In the genomic region with DNA sequence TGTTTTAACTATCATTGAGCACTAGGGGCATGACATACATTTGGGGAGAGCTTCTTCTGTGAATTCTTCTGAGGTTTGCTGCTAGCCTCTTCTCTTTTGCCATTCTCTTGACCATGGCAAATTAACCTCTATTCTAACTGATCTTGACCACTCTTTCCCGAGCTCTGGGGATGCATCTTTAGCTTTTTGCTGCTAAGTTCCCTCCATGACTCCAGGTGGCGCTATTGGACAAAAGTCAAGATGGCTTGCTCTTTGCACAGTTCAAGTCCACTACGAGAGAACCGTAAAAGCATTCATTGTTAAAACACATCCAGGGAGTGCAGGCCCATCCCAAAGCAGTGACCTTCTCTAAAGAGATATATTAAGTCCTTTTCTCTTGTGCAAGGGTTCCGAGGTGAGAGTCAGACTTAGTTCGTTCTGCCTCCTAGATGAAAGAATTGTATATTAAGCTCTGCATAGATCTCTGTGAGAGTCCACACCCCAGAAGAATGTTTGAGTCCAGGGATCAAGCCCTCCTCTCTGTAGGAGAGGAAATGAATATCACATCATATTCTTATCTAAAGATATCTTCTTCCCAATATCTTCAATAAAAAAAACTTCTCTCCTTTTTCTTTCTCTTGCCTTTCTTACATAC, we compare ENCODE assay signal across 8 cellular contexts.
DNase-seq lines count a peak whose midpoint lies in the region; ATAC-seq, FAIRE-seq and TF ChIP-seq lines count a peak whose summit lies in the region.

No MANE protein-coding gene starts in this region.

- no peaks in the 10 kb centered on the region for H3K4me1 Mint-ChIP-seq in activated CD8-positive, alpha-beta T cell treated with anti-CD3 and anti-CD28 coated beads for 36 hours (ENCODE audit: low read depth)
- H3K4me1 Mint-ChIP-seq in CD8-positive, alpha-beta memory T cell: no peaks in the 10 kb centered on the region

- H3K27ac ChIP-seq in CD8-positive, alpha-beta memory T cell (ENCODE audit: low read depth, low read length): no peak overlapping the region
- H3K27ac ChIP-seq in uterus: no peak overlapping the region
- H3K27ac ChIP-seq in right cardiac atrium (ENCODE audit: low read length): no peak overlapping the region

- peaks cover 7% of the 10 kb centered on the region for H3K9me3 Mint-ChIP-seq in activated CD8-positive, alpha-beta T cell treated with anti-CD3 and anti-CD28 coated beads for 36 hours
- peaks cover 4 to 18% (median 5%) of the 10 kb centered on the region in 5 donors for H3K9me3 Mint-ChIP-seq in CD8-positive, alpha-beta memory T cell

- H3K27me3 ChIP-seq in CD8-positive, alpha-beta memory T cell (ENCODE audit: insufficient read depth, low read length, poor library complexity, severe bottlenecking): no peaks in the 10 kb centered on the region
- no peaks in the 10 kb centered on the region for H3K27me3 ChIP-seq in uterus
- H3K27me3 ChIP-seq in right cardiac atrium (ENCODE audit: control insufficient read depth, insufficient read depth): no peaks in the 10 kb centered on the region

- CTCF ChIA-PET in activated CD8-positive, alpha-beta T cell treated with anti-CD3 and anti-CD28 coated beads for 36 hours (lab: Charles Lee): interaction anchor here (0.7 to 1.4 kb wide), 5 partner anchors 9 to 1192 kb away, joined by 3 to 10 read pairs (median 4); no protein-coding TSS in a partner anchor
- CTCF ChIA-PET in CD8-positive, alpha-beta memory T cell (lab: Charles Lee): no interaction called here

- no peaks in the 10 kb centered on the region for H3K27me3 Mint-ChIP-seq in activated CD8-positive, alpha-beta T cell treated with anti-CD3 and anti-CD28 coated beads for 36 hours
- H3K27me3 Mint-ChIP-seq in CD8-positive, alpha-beta memory T cell: no peaks in the 10 kb centered on the region

- intact Hi-C loops in activated CD8-positive, alpha-beta T cell treated with anti-CD3 and anti-CD28 coated beads for 36 hours (cut with micrococcal nuclease): no loop called here
- intact Hi-C loops in uterus (cut with DNase I; ENCODE audit: low total_unique reads): no loop called here
- intact Hi-C loops in right cardiac atrium (cut with DNase I): no loop called here

- POLR2A ChIA-PET in activated CD8-positive, alpha-beta T cell treated with anti-CD3 and anti-CD28 coated beads for 36 hours (lab: Charles Lee): no interaction called here
- POLR2A ChIA-PET in CD8-positive, alpha-beta memory T cell (lab: Charles Lee): no interaction called here

- H3K36me3 ChIP-seq in CD8-positive, alpha-beta memory T cell (ENCODE audit: insufficient read depth, low read length): no peaks in the 10 kb centered on the region
- H3K36me3 ChIP-seq in uterus: no peaks in the 10 kb centered on the region

- H3K4me3 ChIP-seq in CD8-positive, alpha-beta memory T cell (ENCODE audit: low read length): no peak overlapping the region
- H3K4me3 ChIP-seq in uterus (no peak overlapping the region), right cardiac atrium (ENCODE audit: low read length) (no peak overlapping the region)

- no peak for TF ChIP-seq POLR2A in uterus (IDR thresholded peaks at IDR 0.05)

- peak; percentile 89 for FAIRE-seq in islet of Langerhans (lab: Jason Lieb, UNC)

- no peaks in the 10 kb centered on the region for H3K4me1 ChIP-seq in CD8-positive, alpha-beta memory T cell (ENCODE audit: insufficient read depth, low read length)
- H3K4me1 ChIP-seq in uterus: no peaks in the 10 kb centered on the region
- H3K4me1 ChIP-seq in right cardiac atrium (ENCODE audit: control insufficient read depth, insufficient read depth, low read length): no peaks in the 10 kb centered on the region

- ATAC-seq in HG02981 (IDR thresholded peaks at IDR 0.05; ENCODE audit: unreplicated experiment): peak; percentile 64
- ATAC-seq in activated CD8-positive, alpha-beta T cell treated with anti-CD3 and anti-CD28 coated beads for 36 hours: no peak
- no peak for ATAC-seq in right cardiac atrium

- H3K9me3 ChIP-seq in CD8-positive, alpha-beta memory T cell (ENCODE audit: low read length): no peaks in the 10 kb centered on the region
- no peaks in the 10 kb centered on the region for H3K9me3 ChIP-seq in uterus
- peaks cover 4% of the 10 kb centered on the region for H3K9me3 ChIP-seq in right cardiac atrium (ENCODE audit: control insufficient read depth, low read length)

- 28% methylated on average over 6 of the region's 6 CpGs for WGBS in right cardiac atrium

- DNase-seq in Daoy (ENCODE audit: low read depth) (peak; percentile 2), NCI-H2171 treated with DMSO at 0.1 percent for 48 hours (lab: John Stamatoyannopoulos, UW) (peak; percentile 73), uterus (no peak), right cardiac atrium (no peak)
- DNase-seq in activated CD8-positive, alpha-beta T cell treated with anti-CD3 and anti-CD28 coated beads for 36 hours: peak; percentile 38
- no peak for DNase-seq in CD8-positive, alpha-beta memory T cell

- H3K36me3 Mint-ChIP-seq in activated CD8-positive, alpha-beta T cell treated with anti-CD3 and anti-CD28 coated beads for 36 hours (ENCODE audit: low read depth): no peaks in the 10 kb centered on the region
- no peaks in the 10 kb centered on the region for H3K36me3 Mint-ChIP-seq in CD8-positive, alpha-beta memory T cell

- H3K27ac Mint-ChIP-seq in activated CD8-positive, alpha-beta T cell treated with anti-CD3 and anti-CD28 coated beads for 36 hours: no peak overlapping the region
- no peak overlapping the region for H3K27ac Mint-ChIP-seq in CD8-positive, alpha-beta memory T cell

- H3K4me3 Mint-ChIP-seq in activated CD8-positive, alpha-beta T cell treated with anti-CD3 and anti-CD28 coated beads for 36 hours: no peak overlapping the region
- H3K4me3 Mint-ChIP-seq in CD8-positive, alpha-beta memory T cell: no peak overlapping the region

- peak; percentile 42 for TF ChIP-seq CTCF in activated CD8-positive, alpha-beta T cell treated with anti-CD3 and anti-CD28 coated beads for 36 hours (IDR thresholded peaks at IDR 0.05)
- peak in 1 of 4 experiments; percentile 16 for TF ChIP-seq CTCF in uterus (IDR thresholded peaks at IDR 0.05)

Comparison
In these comparisons a context has a peak if more than half of its experiments do, and no peak if none do; other contexts are left out.
1. DNase-seq: peak in Daoy (single experiment), NCI-H2171 treated with DMSO at 0.1 percent for 48 hours (single experiment) and activated CD8-positive, alpha-beta T cell treated with anti-CD3 and anti-CD28 coated beads for 36 hours (single experiment); none in CD8-positive, alpha-beta memory T cell (0 of 5), uterus (0 of 2) and right cardiac atrium (0 of 3).